ENCODE assay signal across 16 cellular contexts in the genomic region with DNA sequence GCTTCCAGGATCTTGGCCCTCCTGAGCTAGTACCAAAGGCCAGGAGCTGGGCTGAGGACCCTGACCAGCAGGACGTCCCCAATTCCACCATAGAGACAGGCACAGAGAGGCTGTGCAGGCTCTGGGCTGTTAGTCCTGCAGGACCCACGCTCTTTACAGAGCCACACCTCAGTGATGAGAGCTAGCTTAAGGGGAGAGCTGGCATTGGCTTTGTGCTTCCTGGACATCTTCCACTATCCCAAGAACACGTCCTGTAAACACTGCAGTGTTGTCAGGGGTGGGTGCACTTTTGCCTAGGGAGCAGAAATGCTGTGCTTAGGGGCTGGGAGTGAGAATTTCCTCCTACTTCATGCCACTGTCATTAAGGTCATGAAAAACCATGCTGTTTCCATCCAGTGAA.
"Had no signal": no experiment of that assay in that cellular context is flagged by ENCODE, and none has a peak within 500 bp of the region (broad histone marks: within the 10 kb centered on the region; RNA-seq: fewer than 3 reads in every experiment).

No MANE protein-coding gene starts in this region.

- DNase-seq: activated B cell treated with CpG ODN at 0.5 μM for 24 hours; activated CD4-positive, alpha-beta T cell treated with anti-CD3 and anti-CD28 coated beads, Interleukin-2, amount 50 U/mL, for 1 hour; activated T-cell treated with anti-CD3 and anti-CD28 coated beads, Interleukin-2, amount 50 U/mL, for 72 hours; aorta; effector memory CD4-positive, alpha-beta T cell; foreskin melanocyte; kidney glomerular epithelial cell; psoas muscle; right lobe of liver; SW 1271; uterus had no signal

- ATAC-seq: activated T-cell treated with anti-CD3 and anti-CD28 coated beads, Interleukin-2, amount 50 U/mL, for 72 hours; psoas muscle; right lobe of liver had no signal

- H3K9me3 Mint-ChIP-seq: activated B cell treated with CpG ODN at 0.5 μM for 24 hours; activated T-cell treated with anti-CD3 and anti-CD28 coated beads, Interleukin-2, amount 50 U/mL, for 72 hours; dendritic cell treated with granulocyte-macrophage colony-stimulating factor and Interleukin-4, amounts not matched to agents 40 ng/mL and 50 ng/mL, for 4 days; mesothelial cell of epicardium; T-helper 2 cell treated with Interferon-gamma antibody and Interleukin-4, amounts not matched to agents 5 μg/mL and 100 μg/mL, for 36 hours had no signal

- H3K27ac Mint-ChIP-seq: activated B cell treated with CpG ODN at 0.5 μM for 24 hours; dendritic cell treated with granulocyte-macrophage colony-stimulating factor and Interleukin-4, amounts not matched to agents 40 ng/mL and 50 ng/mL, for 4 days; mesothelial cell of epicardium; T-helper 2 cell treated with Interferon-gamma antibody and Interleukin-4, amounts not matched to agents 5 μg/mL and 100 μg/mL, for 36 hours had no signal

- H3K27me3 ChIP-seq: breast epithelium, right lobe of liver, tibial nerve, uterus had no signal

- H3K9me3 ChIP-seq: breast epithelium, psoas muscle, right lobe of liver, tibial nerve, uterus had no signal

- H3K4me3 Mint-ChIP-seq: activated B cell treated with CpG ODN at 0.5 μM for 24 hours; activated T-cell treated with anti-CD3 and anti-CD28 coated beads, Interleukin-2, amount 50 U/mL, for 72 hours; dendritic cell treated with granulocyte-macrophage colony-stimulating factor and Interleukin-4, amounts not matched to agents 40 ng/mL and 50 ng/mL, for 4 days; mesothelial cell of epicardium; T-helper 2 cell treated with Interferon-gamma antibody and Interleukin-4, amounts not matched to agents 5 μg/mL and 100 μg/mL, for 36 hours had no signal

- H3K36me3 ChIP-seq: breast epithelium, right lobe of liver, tibial nerve, uterus had no signal

- H3K4me1 ChIP-seq: psoas muscle, right lobe of liver, uterus had no signal

- H3K4me1 Mint-ChIP-seq: mesothelial cell of epicardium had no signal

- H3K36me3 Mint-ChIP-seq: mesothelial cell of epicardium had no signal

- H3K4me3 ChIP-seq: breast epithelium, psoas muscle, right lobe of liver, tibial nerve, uterus had no signal

- H3K27ac ChIP-seq: breast epithelium, psoas muscle, right lobe of liver, tibial nerve, uterus had no signal
